In the genomic region with DNA sequence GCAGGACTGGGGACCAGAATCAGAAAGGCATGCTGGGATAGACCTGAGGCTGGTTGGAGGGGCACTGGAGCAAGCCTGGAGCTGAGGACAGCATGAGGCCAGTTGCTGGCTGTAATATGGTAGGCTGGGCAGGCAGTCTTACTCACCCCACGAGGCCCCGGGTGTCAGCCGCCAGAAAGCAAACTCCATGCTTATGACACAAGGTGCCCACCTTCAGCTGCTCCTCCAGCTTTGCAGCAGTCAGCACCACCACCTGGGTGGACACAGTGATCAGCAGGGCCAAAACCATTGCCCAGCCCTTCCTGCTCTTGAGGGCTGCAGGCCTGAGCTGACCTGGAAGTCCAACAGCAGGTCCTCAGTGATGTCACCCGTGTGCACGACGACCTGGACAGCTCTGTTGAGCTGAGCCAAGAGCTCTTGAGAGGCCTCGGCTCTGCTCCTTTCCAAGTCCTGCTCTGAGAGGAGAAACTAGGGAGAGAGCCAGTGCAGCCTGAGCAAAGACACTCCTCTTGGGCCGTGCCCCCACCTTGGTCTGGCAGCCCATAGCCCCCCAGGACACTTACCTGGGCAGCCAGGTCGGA, we compare ENCODE assay signal across 6 cellular contexts. TPM values are rescaled to one million over a fixed set of nuclear protein-coding genes. Genes with fewer than 3 reads are reported as not detected.
DNase-seq lines count a peak whose midpoint lies in the region; ATAC-seq, FAIRE-seq and TF ChIP-seq lines count a peak whose summit lies in the region.

No MANE protein-coding gene starts in this region.

- H3K23ac ChIP-seq in H9 (ENCODE audit: insufficient read length, low read depth, low read length) = no peak overlapping the region

- no peaks in the 10 kb centered on the region for H3K79me1 ChIP-seq in H9 (ENCODE audit: insufficient read depth, low read depth, low read length, poor library complexity, severe bottlenecking)

- TF ChIP-seq EP300 in HepG2 (IDR thresholded peaks at IDR 0.05; ENCODE audit: low read depth in 2 of 2, low read length in 2 of 2) = no peak
- no peak for TF ChIP-seq EP300 in HepG2 (CRISPR knock-in tag; IDR thresholded peaks at IDR 0.05; ENCODE audit: borderline replicate concordance)

- TF ChIP-seq RAD21 in HepG2 (CRISPR knock-in tag; IDR thresholded peaks at IDR 0.05) = no peak

- H3K9me3 ChIP-seq in HepG2 (ENCODE audit: low read length) (no peaks in the 10 kb centered on the region), H9 (ENCODE audit: control insufficient read depth, low read depth, low read length) (no peaks in the 10 kb centered on the region)

- DNase-seq in AG10803 (ENCODE audit: low read depth) (no peak), HepG2 (ENCODE audit: low spot score) (no peak), urothelium cell line (ENCODE audit: low spot score) (no peak), H9 (no peak), NCI-H1417 (lab: John Stamatoyannopoulos, UW) (no peak)
- DNase-seq in activated CD8-positive, alpha-beta T cell treated with anti-CD3 and anti-CD28 coated beads, Interleukin-2, amount 10 ng/mL, durations not matched to agents 7 days and 5 days = no peak

- POLR2A ChIA-PET in activated CD8-positive, alpha-beta T cell treated with anti-CD3 and anti-CD28 coated beads, Interleukin-2, amount 10 ng/mL, durations not matched to agents 7 days and 5 days (lab: Charles Lee) = interaction anchor here (0.6 to 2.9 kb wide), 7 partner anchors 8 to 537 kb away, joined by 3 to 18 read pairs (median 3); partner anchors contain the start of genes CYB561D2, INKA1, IP6K1 and NPRL2
- POLR2A ChIA-PET in HepG2 (lab: Yijun Ruan, JAX) = interaction anchor here (0.6 to 1.8 kb wide), 10 partner anchors 7 to 273 kb away, joined by 3 to 15 read pairs (median 4); partner anchors contain the start of genes INKA1, IP6K1 and MON1A

- H4K20me1 ChIP-seq in HepG2 (ENCODE audit: insufficient read depth, low read length) (no peaks in the 10 kb centered on the region), H9 (ENCODE audit: control insufficient read depth, insufficient read depth, insufficient read length) (no peaks in the 10 kb centered on the region)

- CTCF ChIA-PET in activated CD8-positive, alpha-beta T cell treated with anti-CD3 and anti-CD28 coated beads, Interleukin-2, amount 10 ng/mL, durations not matched to agents 7 days and 5 days (lab: Charles Lee) = interaction anchor here (0.8 to 16.3 kb wide), 9 partner anchors 9 to 273 kb away, joined by 3 to 305 read pairs (median 3); partner anchors contain the start of genes AMIGO3, CDHR4, INKA1 and IP6K1
- CTCF ChIA-PET in HepG2 (lab: Yijun Ruan, JAX; ENCODE audit: low intra/inter-chr PET ratio, low total read pairs) = no interaction called here

- peak overlapping the region; percentile 97 for H3K4me3 Mint-ChIP-seq in activated CD8-positive, alpha-beta T cell treated with anti-CD3 and anti-CD28 coated beads, Interleukin-2, amount 10 ng/mL, durations not matched to agents 7 days and 5 days
- H3K4me3 Mint-ChIP-seq in H9 = no peak overlapping the region

- H3T11ph ChIP-seq in H9 (ENCODE audit: low read length) = no peak overlapping the region

- H3K4me1 Mint-ChIP-seq in activated CD8-positive, alpha-beta T cell treated with anti-CD3 and anti-CD28 coated beads, Interleukin-2, amount 10 ng/mL, durations not matched to agents 7 days and 5 days (ENCODE audit: low read depth) = peaks cover 41% of the 10 kb centered on the region
- H3K4me1 Mint-ChIP-seq in H9 = no peaks in the 10 kb centered on the region

- H3K56ac ChIP-seq in H9 (ENCODE audit: insufficient read length, low read depth, low read length) = no peak overlapping the region

- TF ChIP-seq POLR2A in HepG2 (IDR thresholded peaks at IDR 0.05; ENCODE audit: insufficient read depth in 1 of 2, low read depth in 2 of 2, low read length in 2 of 2) = no peak

- BruUV-seq in HepG2 (replicated peaks; lab: Mats Ljungman, UMichigan) = no TSS peak

- no peak overlapping the region for H2AK5ac ChIP-seq in H9 (ENCODE audit: insufficient read length, low read length)

- no peak for FAIRE-seq in HepG2 (lab: Jason Lieb, UNC)
- no peak for FAIRE-seq in urothelium cell line (lab: Jason Lieb, UNC)

- H2AFZ ChIP-seq in HepG2 (ENCODE audit: low read length) (no peak overlapping the region), H9 (ENCODE audit: low read length) (no peak overlapping the region)

- no peak for ATAC-seq in activated CD8-positive, alpha-beta T cell treated with anti-CD3 and anti-CD28 coated beads, Interleukin-2, amount 10 ng/mL, durations not matched to agents 7 days and 5 days
- peak; percentile 41 for ATAC-seq in HepG2

- H3K27me3 Mint-ChIP-seq in activated CD8-positive, alpha-beta T cell treated with anti-CD3 and anti-CD28 coated beads, Interleukin-2, amount 10 ng/mL, durations not matched to agents 7 days and 5 days (ENCODE audit: low read depth) = no peaks in the 10 kb centered on the region
- H3K27me3 Mint-ChIP-seq in H9 (ENCODE audit: low read depth) = peaks cover 1% of the 10 kb centered on the region; the same call in 1 of the 2 replicates

- peak overlapping the region; percentile 64 for H3K27ac ChIP-seq in HepG2 (ENCODE audit: extremely low read length, insufficient read depth, low read length)
- H3K27ac ChIP-seq in H9 (ENCODE audit: insufficient read length, low read depth, low read length) = no peak overlapping the region

- H2BK12ac ChIP-seq in H9 (ENCODE audit: insufficient read length, low read depth, low read length) = no peak overlapping the region

- H3K9ac ChIP-seq in HepG2 (ENCODE audit: insufficient read depth, low read depth, low read length) = peak overlapping the region; percentile 57
- no peak overlapping the region for H3K9ac ChIP-seq in H9 (ENCODE audit: extremely low read depth, insufficient read length, low read length)

- H3K4me1 ChIP-seq in HepG2 (ENCODE audit: insufficient read depth, low read length) = peaks cover 23% of the 10 kb centered on the region
- no peaks in the 10 kb centered on the region for H3K4me1 ChIP-seq in H9 (ENCODE audit: insufficient read depth, low read length)

- no peaks in the 10 kb centered on the region; a peak in 1 of 5 replicates for H3K36me3 ChIP-seq in HepG2 (replicated peaks in 1 of 2; ENCODE audit: control insufficient read depth in 1 of 2, insufficient read depth in 2 of 2, low read length in 2 of 2)

- peak overlapping the region; percentile 80 for H3K4me2 ChIP-seq in HepG2 (ENCODE audit: low read depth, low read length)
- H3K4me2 ChIP-seq in H9 (ENCODE audit: insufficient read depth, insufficient read length, low read length) = no peak overlapping the region

- H3K18ac ChIP-seq in H9 (ENCODE audit: insufficient read length, low read depth, low read length) = no peak overlapping the region

- no peak overlapping the region for H3K14ac ChIP-seq in H9 (ENCODE audit: insufficient read depth, low read length)

- H3K23me2 ChIP-seq in H9 (ENCODE audit: insufficient read length, low read depth, low read length, poor library complexity, severe bottlenecking) = no peaks in the 10 kb centered on the region

- no peak overlapping the region for H4K5ac ChIP-seq in H9 (ENCODE audit: insufficient read length, low read depth, low read length)

- H4K8ac ChIP-seq in H9 (replicated peaks; ENCODE audit: insufficient read length, low read depth, low read length) = no peak overlapping the region

- TF ChIP-seq CTCF in AG10803 (conservative IDR thresholded peaks at IDR 0.05; ENCODE audit: low read length) = no peak
- no peak for TF ChIP-seq CTCF in HepG2 (CRISPR knock-in tag; IDR thresholded peaks at IDR 0.05)
- TF ChIP-seq CTCF in H9 (conservative IDR thresholded peaks at IDR 0.05) = no peak

- H4K91ac ChIP-seq in H9 (ENCODE audit: insufficient read length, low read depth, low read length) = no peak overlapping the region

- no peak overlapping the region for H3K4ac ChIP-seq in H9 (ENCODE audit: low read depth, low read length)

- H3K9me3 Mint-ChIP-seq in activated CD8-positive, alpha-beta T cell treated with anti-CD3 and anti-CD28 coated beads, Interleukin-2, amount 10 ng/mL, durations not matched to agents 7 days and 5 days (ENCODE audit: insufficient read depth) = no peaks in the 10 kb centered on the region
- H3K9me3 Mint-ChIP-seq in H9 = no peaks in the 10 kb centered on the region

- H3K79me2 ChIP-seq in HepG2 (ENCODE audit: insufficient read depth, low read length) (no peaks in the 10 kb centered on the region), H9 (ENCODE audit: insufficient read depth, low read length) (no peaks in the 10 kb centered on the region)

- intact Hi-C loops in HepG2 (cut with micrococcal nuclease; ENCODE audit: unreplicated experiment) = no loop called here

- H2BK5ac ChIP-seq in H9 (ENCODE audit: insufficient read length, low read length) = no peak overlapping the region

- H2BK20ac ChIP-seq in H9 (ENCODE audit: low read depth, low read length, poor library complexity, severe bottlenecking) = no peak overlapping the region

- H3K27me3 ChIP-seq in HepG2 (ENCODE audit: control insufficient read depth in 1 of 2, insufficient read depth in 2 of 2, low read length in 2 of 2) (no peaks in the 10 kb centered on the region), H9 (ENCODE audit: insufficient read depth, low read length) (no peaks in the 10 kb centered on the region)

- H3K4me3 ChIP-seq in AG10803 (ENCODE audit: low read length) (peak overlapping the region; percentile 75), HepG2 (replicated peaks in 1 of 3; ENCODE audit: insufficient read depth in 1 of 3, low read depth in 2 of 3, low read length in 3 of 3) (peak overlapping the region; percentile 48 to 67 (median 56); a peak in 5 of 6 replicates)

- H3K36me3 Mint-ChIP-seq in activated CD8-positive, alpha-beta T cell treated with anti-CD3 and anti-CD28 coated beads, Interleukin-2, amount 10 ng/mL, durations not matched to agents 7 days and 5 days (ENCODE audit: low read depth) = peaks cover 44% of the 10 kb centered on the region
- no peaks in the 10 kb centered on the region for H3K36me3 Mint-ChIP-seq in H9 (ENCODE audit: insufficient read depth in 1 of 3, low read depth in 3 of 3)

- no peak overlapping the region for H2BK15ac ChIP-seq in H9 (ENCODE audit: low read depth, low read length)

- in situ Hi-C loops in HepG2 (cut with HindIII; ENCODE audit: extremely low pct_ligation_motif_present, low pct_unique_long_range_greater_than_20kb) = no loop called here

- no peak overlapping the region for H2BK120ac ChIP-seq in H9 (ENCODE audit: low read depth, low read length, poor library complexity, severe bottlenecking)

- peak overlapping the region; percentile 98 for H3K27ac Mint-ChIP-seq in activated CD8-positive, alpha-beta T cell treated with anti-CD3 and anti-CD28 coated beads, Interleukin-2, amount 10 ng/mL, durations not matched to agents 7 days and 5 days
- H3K27ac Mint-ChIP-seq in H9 = no peak overlapping the region

- WGBS in HepG2 (ENCODE audit: low lambda C conversion rate) = 60% methylated on average over 1 of the region's 9 CpGs
- WGBS in H9 (ENCODE audit: extremely low coverage, insufficient read length, low lambda C conversion rate) = no CpG with 5 or more reads among the region's 9 CpGs

RNA-seq across cellular contexts. Expression of gene UBA7, which starts 0.7 kb away (rescaled TPM):
- 100 to 1,000 TPM; 187 to 208 TPM for total RNA-seq in activated CD8-positive, alpha-beta T cell treated with anti-CD3 and anti-CD28 coated beads, Interleukin-2, amount 10 ng/mL, durations not matched to agents 7 days and 5 days
- 5.8 and 9.5 TPM in 2 replicates for total RNA-seq in HepG2 (2016; rRNA removed; fragmentation: Illumina TruSeq; extraction: Trizol)
- total RNA-seq in HepG2 (2016; cell fraction: cytosol; rRNA removed; fragmentation: Illumina TruSeq; extraction: Trizol; ENCODE audit: low read depth) = 1.7 and 1.9 TPM in 2 replicates
- total RNA-seq in HepG2 (2016; cell fraction: insoluble cytoplasmic fraction; rRNA removed; fragmentation: Illumina TruSeq; extraction: Trizol) = 5.7 and 9.9 TPM in 2 replicates
- 1.4 and 1.8 TPM in 2 replicates for total RNA-seq in HepG2 (2016; cell fraction: membrane; rRNA removed; fragmentation: Illumina TruSeq; extraction: Trizol)
- 11.0 and 11.7 TPM in 2 replicates for total RNA-seq in HepG2 (2016; cell fraction: nucleus; rRNA removed; fragmentation: Illumina TruSeq; extraction: Trizol)
- polyA plus RNA-seq in HepG2 (2011; rRNA removed) = 16.5 and 20.2 TPM in 2 replicates
- 6.1 and 8.8 TPM in 2 replicates for polyA plus RNA-seq in HepG2 (2011; cell fraction: cytosol; rRNA removed)
- 175 and 207 TPM in 2 replicates for polyA plus RNA-seq in HepG2 (2011; cell fraction: nucleus; rRNA removed)
- polyA plus RNA-seq in HepG2 (2012) = 8.4 and 9.1 TPM in 2 replicates
- 0.49 and 0.55 TPM in 2 replicates for polyA plus RNA-seq in HepG2 (2016; cell fraction: cytosol; fragmentation: Illumina TruSeq; extraction: Trizol; ENCODE audit: low read depth)
- 3.6 and 4.7 TPM in 2 replicates for polyA plus RNA-seq in HepG2 (2016; cell fraction: insoluble cytoplasmic fraction; fragmentation: Illumina TruSeq; extraction: Trizol; ENCODE audit: low read depth)
- polyA plus RNA-seq in HepG2 (2016; cell fraction: membrane; fragmentation: Illumina TruSeq; extraction: Trizol; ENCODE audit: low read depth) = 0.78 and 0.79 TPM in 2 replicates
- 18.3 and 25.6 TPM in 2 replicates for polyA plus RNA-seq in HepG2 (2016; cell fraction: nucleus; fragmentation: Illumina TruSeq; extraction: Trizol; ENCODE audit: insufficient read depth, low read depth)
- 10.2 and 40.3 TPM in 2 replicates for polyA minus RNA-seq in HepG2 (2011; rRNA and poly(A)+ RNA removed; ENCODE audit: low replicate concordance)
- polyA minus RNA-seq in HepG2 (2011; cell fraction: cytosol; rRNA and poly(A)+ RNA removed) = 7.9 and 8.9 TPM in 2 replicates
- 32.6 and 36.8 TPM in 2 replicates for polyA minus RNA-seq in HepG2 (2011; cell fraction: nucleus; rRNA and poly(A)+ RNA removed)
- 0.85 and 1.0 TPM in 2 replicates for total RNA-seq in H9 (2021)

RNA-seq across cellular contexts. Expression of gene INKA1, which starts 9.9 kb away (rescaled TPM):
- 1 to 10 TPM; 1.3 to 2.2 TPM for total RNA-seq in activated CD8-positive, alpha-beta T cell treated with anti-CD3 and anti-CD28 coated beads, Interleukin-2, amount 10 ng/mL, durations not matched to agents 7 days and 5 days
- total RNA-seq in HepG2 (2016; rRNA removed; fragmentation: Illumina TruSeq; extraction: Trizol) = 0.22 TPM in 1 of 2 replicates, not detected in the other
- total RNA-seq in HepG2 (2016; cell fraction: cytosol; rRNA removed; fragmentation: Illumina TruSeq; extraction: Trizol; ENCODE audit: low read depth) = 0.30 TPM in 1 of 2 replicates, not detected in the other
- total RNA-seq in HepG2 (2016; cell fraction: insoluble cytoplasmic fraction; rRNA removed; fragmentation: Illumina TruSeq; extraction: Trizol) = 0.15 TPM in 1 of 2 replicates, not detected in the other
- total RNA-seq in HepG2 (2016; cell fraction: membrane; rRNA removed; fragmentation: Illumina TruSeq; extraction: Trizol) = 0.17 and 0.28 TPM in 2 replicates
- total RNA-seq in HepG2 (2016; cell fraction: nucleus; rRNA removed; fragmentation: Illumina TruSeq; extraction: Trizol) = not detected in 2 replicates
- polyA plus RNA-seq in HepG2 (2011; rRNA removed) = 0.41 and 0.77 TPM in 2 replicates
- polyA plus RNA-seq in HepG2 (2011; cell fraction: cytosol; rRNA removed) = 0.42 and 0.78 TPM in 2 replicates
- polyA plus RNA-seq in HepG2 (2011; cell fraction: nucleus; rRNA removed) = 0.34 and 1.1 TPM in 2 replicates
- polyA plus RNA-seq in HepG2 (2012) = 0.28 and 0.42 TPM in 2 replicates
- 0.14 and 0.17 TPM in 2 replicates for polyA plus RNA-seq in HepG2 (2016; cell fraction: cytosol; fragmentation: Illumina TruSeq; extraction: Trizol; ENCODE audit: low read depth)
- polyA plus RNA-seq in HepG2 (2016; cell fraction: insoluble cytoplasmic fraction; fragmentation: Illumina TruSeq; extraction: Trizol; ENCODE audit: low read depth) = 0.23 TPM in 1 of 2 replicates, not detected in the other
- polyA plus RNA-seq in HepG2 (2016; cell fraction: membrane; fragmentation: Illumina TruSeq; extraction: Trizol; ENCODE audit: low read depth) = 0.22 TPM in 1 of 2 replicates, not detected in the other
- not detected in 2 replicates for polyA plus RNA-seq in HepG2 (2016; cell fraction: nucleus; fragmentation: Illumina TruSeq; extraction: Trizol; ENCODE audit: insufficient read depth, low read depth)
- 0.38 and 0.82 TPM in 2 replicates for polyA minus RNA-seq in HepG2 (2011; rRNA and poly(A)+ RNA removed; ENCODE audit: low replicate concordance)
- 0.79 TPM in 1 of 2 replicates, not detected in the other for polyA minus RNA-seq in HepG2 (2011; cell fraction: cytosol; rRNA and poly(A)+ RNA removed)
- polyA minus RNA-seq in HepG2 (2011; cell fraction: nucleus; rRNA and poly(A)+ RNA removed) = 0.50 and 0.64 TPM in 2 replicates
- 1.2 and 1.4 TPM in 2 replicates for total RNA-seq in H9 (2021)

RNA-seq across cellular contexts. Expression of gene CDHR4, which starts 13.3 kb away (rescaled TPM):
- total RNA-seq in activated CD8-positive, alpha-beta T cell treated with anti-CD3 and anti-CD28 coated beads, Interleukin-2, amount 10 ng/mL, durations not matched to agents 7 days and 5 days = not detected
- not detected in 2 replicates for total RNA-seq in HepG2 (2016; rRNA removed; fragmentation: Illumina TruSeq; extraction: Trizol)
- total RNA-seq in HepG2 (2016; cell fraction: cytosol; rRNA removed; fragmentation: Illumina TruSeq; extraction: Trizol; ENCODE audit: low read depth) = not detected in 2 replicates
- not detected in 2 replicates for total RNA-seq in HepG2 (2016; cell fraction: insoluble cytoplasmic fraction; rRNA removed; fragmentation: Illumina TruSeq; extraction: Trizol)
- total RNA-seq in HepG2 (2016; cell fraction: membrane; rRNA removed; fragmentation: Illumina TruSeq; extraction: Trizol) = not detected in 2 replicates
- not detected in 2 replicates for total RNA-seq in HepG2 (2016; cell fraction: nucleus; rRNA removed; fragmentation: Illumina TruSeq; extraction: Trizol)
- 0.21 and 0.26 TPM in 2 replicates for polyA plus RNA-seq in HepG2 (2011; rRNA removed)
- 0.08 TPM in 1 of 2 replicates, not detected in the other for polyA plus RNA-seq in HepG2 (2011; cell fraction: cytosol; rRNA removed)
- 0.98 and 1.7 TPM in 2 replicates for polyA plus RNA-seq in HepG2 (2011; cell fraction: nucleus; rRNA removed)
- not detected in 2 replicates for polyA plus RNA-seq in HepG2 (2012)
- polyA plus RNA-seq in HepG2 (2016; cell fraction: cytosol; fragmentation: Illumina TruSeq; extraction: Trizol; ENCODE audit: low read depth) = not detected in 2 replicates
- not detected in 2 replicates for polyA plus RNA-seq in HepG2 (2016; cell fraction: insoluble cytoplasmic fraction; fragmentation: Illumina TruSeq; extraction: Trizol; ENCODE audit: low read depth)
- polyA plus RNA-seq in HepG2 (2016; cell fraction: membrane; fragmentation: Illumina TruSeq; extraction: Trizol; ENCODE audit: low read depth) = not detected in 2 replicates
- polyA plus RNA-seq in HepG2 (2016; cell fraction: nucleus; fragmentation: Illumina TruSeq; extraction: Trizol; ENCODE audit: insufficient read depth, low read depth) = 0.17 TPM in 1 of 2 replicates, not detected in the other
- polyA minus RNA-seq in HepG2 (2011; rRNA and poly(A)+ RNA removed; ENCODE audit: low replicate concordance) = 0.40 TPM in 1 of 2 replicates, not detected in the other
- polyA minus RNA-seq in HepG2 (2011; cell fraction: cytosol; rRNA and poly(A)+ RNA removed) = not detected in 2 replicates
- 0.26 TPM in 1 of 2 replicates, not detected in the other for polyA minus RNA-seq in HepG2 (2011; cell fraction: nucleus; rRNA and poly(A)+ RNA removed)
- total RNA-seq in H9 (2021) = not detected in 2 replicates

RNA-seq across cellular contexts. Expression of gene IP6K1, which starts 26.7 kb away (rescaled TPM):
- 10 to 100 TPM; 37.7 to 38.1 TPM for total RNA-seq in activated CD8-positive, alpha-beta T cell treated with anti-CD3 and anti-CD28 coated beads, Interleukin-2, amount 10 ng/mL, durations not matched to agents 7 days and 5 days
- 17.7 and 20.0 TPM in 2 replicates for total RNA-seq in HepG2 (2016; rRNA removed; fragmentation: Illumina TruSeq; extraction: Trizol)
- total RNA-seq in HepG2 (2016; cell fraction: cytosol; rRNA removed; fragmentation: Illumina TruSeq; extraction: Trizol; ENCODE audit: low read depth) = 2.3 and 2.4 TPM in 2 replicates
- total RNA-seq in HepG2 (2016; cell fraction: insoluble cytoplasmic fraction; rRNA removed; fragmentation: Illumina TruSeq; extraction: Trizol) = 18.9 TPM in 2 replicates
- 10.5 and 11.3 TPM in 2 replicates for total RNA-seq in HepG2 (2016; cell fraction: membrane; rRNA removed; fragmentation: Illumina TruSeq; extraction: Trizol)
- total RNA-seq in HepG2 (2016; cell fraction: nucleus; rRNA removed; fragmentation: Illumina TruSeq; extraction: Trizol) = 14.7 and 20.3 TPM in 2 replicates
- 29.7 and 38.8 TPM in 2 replicates for polyA plus RNA-seq in HepG2 (2011; rRNA removed)
- 15.7 and 20.5 TPM in 2 replicates for polyA plus RNA-seq in HepG2 (2011; cell fraction: cytosol; rRNA removed)
- 37.9 and 43.4 TPM in 2 replicates for polyA plus RNA-seq in HepG2 (2011; cell fraction: nucleus; rRNA removed)
- polyA plus RNA-seq in HepG2 (2012) = 17.1 and 20.6 TPM in 2 replicates
- polyA plus RNA-seq in HepG2 (2016; cell fraction: cytosol; fragmentation: Illumina TruSeq; extraction: Trizol; ENCODE audit: low read depth) = 1.5 and 2.0 TPM in 2 replicates
- polyA plus RNA-seq in HepG2 (2016; cell fraction: insoluble cytoplasmic fraction; fragmentation: Illumina TruSeq; extraction: Trizol; ENCODE audit: low read depth) = 13.9 and 19.8 TPM in 2 replicates
- polyA plus RNA-seq in HepG2 (2016; cell fraction: membrane; fragmentation: Illumina TruSeq; extraction: Trizol; ENCODE audit: low read depth) = 6.2 and 7.7 TPM in 2 replicates
- polyA plus RNA-seq in HepG2 (2016; cell fraction: nucleus; fragmentation: Illumina TruSeq; extraction: Trizol; ENCODE audit: insufficient read depth, low read depth) = 23.1 and 24.9 TPM in 2 replicates
- 99.3 and 116 TPM in 2 replicates for polyA minus RNA-seq in HepG2 (2011; rRNA and poly(A)+ RNA removed; ENCODE audit: low replicate concordance)
- polyA minus RNA-seq in HepG2 (2011; cell fraction: cytosol; rRNA and poly(A)+ RNA removed) = 24.3 and 30.4 TPM in 2 replicates
- 29.6 and 33.9 TPM in 2 replicates for polyA minus RNA-seq in HepG2 (2011; cell fraction: nucleus; rRNA and poly(A)+ RNA removed)
- total RNA-seq in H9 (2021) = 42.0 and 42.2 TPM in 2 replicates

RNA-seq across cellular contexts. Expression of gene TRAIP, which starts 43.4 kb away (rescaled TPM):
- 10 to 100 TPM; 32.0 to 32.9 TPM for total RNA-seq in activated CD8-positive, alpha-beta T cell treated with anti-CD3 and anti-CD28 coated beads, Interleukin-2, amount 10 ng/mL, durations not matched to agents 7 days and 5 days
- total RNA-seq in HepG2 (2016; rRNA removed; fragmentation: Illumina TruSeq; extraction: Trizol) = 13.7 and 23.9 TPM in 2 replicates
- total RNA-seq in HepG2 (2016; cell fraction: cytosol; rRNA removed; fragmentation: Illumina TruSeq; extraction: Trizol; ENCODE audit: low read depth) = 9.1 and 11.5 TPM in 2 replicates
- total RNA-seq in HepG2 (2016; cell fraction: insoluble cytoplasmic fraction; rRNA removed; fragmentation: Illumina TruSeq; extraction: Trizol) = 13.0 and 22.4 TPM in 2 replicates
- total RNA-seq in HepG2 (2016; cell fraction: membrane; rRNA removed; fragmentation: Illumina TruSeq; extraction: Trizol) = 11.7 and 13.4 TPM in 2 replicates
- 28.5 and 36.3 TPM in 2 replicates for total RNA-seq in HepG2 (2016; cell fraction: nucleus; rRNA removed; fragmentation: Illumina TruSeq; extraction: Trizol)
- 13.9 and 15.1 TPM in 2 replicates for polyA plus RNA-seq in HepG2 (2011; rRNA removed)
- 14.0 and 14.3 TPM in 2 replicates for polyA plus RNA-seq in HepG2 (2011; cell fraction: cytosol; rRNA removed)
- polyA plus RNA-seq in HepG2 (2011; cell fraction: nucleus; rRNA removed) = 42.9 and 44.0 TPM in 2 replicates
- 7.3 and 9.8 TPM in 2 replicates for polyA plus RNA-seq in HepG2 (2012)
- 4.6 and 5.0 TPM in 2 replicates for polyA plus RNA-seq in HepG2 (2016; cell fraction: cytosol; fragmentation: Illumina TruSeq; extraction: Trizol; ENCODE audit: low read depth)
- 12.2 and 16.5 TPM in 2 replicates for polyA plus RNA-seq in HepG2 (2016; cell fraction: insoluble cytoplasmic fraction; fragmentation: Illumina TruSeq; extraction: Trizol; ENCODE audit: low read depth)
- polyA plus RNA-seq in HepG2 (2016; cell fraction: membrane; fragmentation: Illumina TruSeq; extraction: Trizol; ENCODE audit: low read depth) = 9.0 TPM in 2 replicates
- polyA plus RNA-seq in HepG2 (2016; cell fraction: nucleus; fragmentation: Illumina TruSeq; extraction: Trizol; ENCODE audit: insufficient read depth, low read depth) = 45.6 and 54.0 TPM in 2 replicates
- polyA minus RNA-seq in HepG2 (2011; rRNA and poly(A)+ RNA removed; ENCODE audit: low replicate concordance) = 23.5 and 39.7 TPM in 2 replicates
- polyA minus RNA-seq in HepG2 (2011; cell fraction: cytosol; rRNA and poly(A)+ RNA removed) = 5.6 and 7.4 TPM in 2 replicates
- 17.3 and 17.4 TPM in 2 replicates for polyA minus RNA-seq in HepG2 (2011; cell fraction: nucleus; rRNA and poly(A)+ RNA removed)
- total RNA-seq in H9 (2021) = 30.9 and 36.7 TPM in 2 replicates

Comparison
In these comparisons a context has a peak if more than half of its experiments do, and no peak if none do; other contexts are left out.
1. RNA of gene UBA7, which starts 0.7 kb away (total RNA-seq): 187 to 208 TPM in activated CD8-positive, alpha-beta T cell treated with anti-CD3 and anti-CD28 coated beads, Interleukin-2, amount 10 ng/mL, durations not matched to agents 7 days and 5 days; 1.4 to 11.7 TPM in HepG2 and 0.85 to 1.0 TPM in H9; every median in the first group is over 10 times any median in the second.